ENCODE assay signal across 19 cellular contexts in genomic region chr14:53695692-53696091, GRCh38.
"Had no signal": no experiment of that assay in that cellular context is flagged by ENCODE, and none has a peak within 500 bp of the region (broad histone marks: within the 10 kb centered on the region; RNA-seq: fewer than 3 reads in every experiment).

No MANE protein-coding gene starts in this region.

- ATAC-seq: gastroesophageal sphincter; heart left ventricle; naive thymus-derived CD4-positive, alpha-beta T cell; right cardiac atrium; stimulated activated memory B cell treated with anti-CD40 and anti-IgM and Interleukin-4, amounts not matched to agents 10 μg/mL and 1 μg/mL and 100 μg/mL, for 72 hours; stimulated activated naive CD8-positive, alpha-beta T cell treated with anti-CD3 and anti-CD28 coated beads, Interleukin-15, Interleukin-2, amounts not matched to agents 100 U/mL and 50 U/mL, for 24 hours had no signal

- DNase-seq: effector memory CD4-positive, alpha-beta T cell; heart left ventricle; kidney; left cardiac atrium; left lung; mesendoderm; midbrain; naive thymus-derived CD4-positive, alpha-beta T cell; nucleus accumbens; right cardiac atrium; spleen; stimulated activated CD4-positive, alpha-beta T cell treated with anti-CD3 and anti-CD28 coated beads, Interleukin-4, amount 100 ng/mL, for 4 hours; stimulated activated naive CD8-positive, alpha-beta T cell treated with anti-CD3 and anti-CD28 coated beads, Interleukin-15, Interleukin-2, amounts not matched to agents 100 U/mL and 50 U/mL, for 24 hours; substantia nigra; testis; tibial artery had no signal

- FAIRE-seq: endothelial cell of umbilical vein, kidney had no signal
